9 cellular contexts compared by ENCODE assay signal in genomic region chr11:108870373-108871020, GRCh38.
A peak's percentile ranks its signal among the peaks of the same experiment; 100 is the strongest.
DNase-seq lines count a peak whose midpoint lies in the region; ATAC-seq, FAIRE-seq and TF ChIP-seq lines count a peak whose summit lies in the region.
"Had no signal": no experiment of that assay in that cellular context is flagged by ENCODE, and none has a peak within 500 bp of the region (broad histone marks: within the 10 kb centered on the region; RNA-seq: fewer than 3 reads in every experiment).

No MANE protein-coding gene starts in this region.

- intact Hi-C loops in HepG2 (cut with micrococcal nuclease; ENCODE audit: unreplicated experiment), result loop anchor here (1.0 kb wide), 1 partner anchor 172 kb away; no protein-coding TSS in a partner anchor
- intact Hi-C loops in thyroid gland (cut with DNase I), result no loop called here

- no peak for TF ChIP-seq RAD21 in HepG2 (CRISPR knock-in tag; IDR thresholded peaks at IDR 0.05)

- TF ChIP-seq EP300 in HepG2 (IDR thresholded peaks at IDR 0.05; ENCODE audit: low read depth in 2 of 2, low read length in 2 of 2) (no peak), HepG2 (CRISPR knock-in tag; IDR thresholded peaks at IDR 0.05; ENCODE audit: borderline replicate concordance) (no peak)

- H3K9ac ChIP-seq in HUES48 (ENCODE audit: low read depth, low read length) (no peak overlapping the region), HepG2 (ENCODE audit: insufficient read depth, low read depth, low read length) (0 out of 2 replicates have a peak overlapping the region, but pooled peaks have one; percentile 4)

- DNase-seq in ACHN (peak; percentile 65), chondrocyte (ENCODE audit: low spot score) (no peak), HepG2 (ENCODE audit: low spot score) (peak; percentile 15), HuH-7 (ENCODE audit: low spot score) (no peak), thyroid gland (no peak), cerebellum (ENCODE audit: low spot score) (no peak)
- no peak for DNase-seq in activated T-cell treated with anti-CD3 and anti-CD28 coated beads, Interleukin-2, amount 50 U/mL, for 48 hours

- peaks cover 61% of the 10 kb centered on the region for H3K4me1 Mint-ChIP-seq in chondrocyte (ENCODE audit: low read depth)

- in situ Hi-C loops in ACHN (cut with HindIII; ENCODE audit: low pct_ligation_motif_present, low pct_unique_long_range_greater_than_20kb, low sequenced_read_pairs) (no loop called here), HepG2 (cut with HindIII; ENCODE audit: extremely low pct_ligation_motif_present, low pct_unique_long_range_greater_than_20kb) (loop anchor here (5.0 kb wide), 1 partner anchor 173 kb away; no protein-coding TSS in a partner anchor)

- H3K27me3 Mint-ChIP-seq in chondrocyte (ENCODE audit: low read depth), result no peaks in the 10 kb centered on the region

- H3K9me3 Mint-ChIP-seq in chondrocyte (ENCODE audit: low read depth), result no peaks in the 10 kb centered on the region

- no peaks in the 10 kb centered on the region for H3K27me3 ChIP-seq in HUES48 (ENCODE audit: control insufficient read depth, insufficient read depth, low read length)
- H3K27me3 ChIP-seq in HepG2 (ENCODE audit: control insufficient read depth in 1 of 2, insufficient read depth in 2 of 2, low read length in 2 of 2), result no peaks in the 10 kb centered on the region
- H3K27me3 ChIP-seq in thyroid gland, result no peaks in the 10 kb centered on the region
- H3K27me3 ChIP-seq: cardiac muscle cell had no signal

- peak overlapping the region; percentile 62 for H2AFZ ChIP-seq in HepG2 (ENCODE audit: low read length)

- TF ChIP-seq POLR2A in HepG2 (IDR thresholded peaks at IDR 0.05; ENCODE audit: insufficient read depth in 1 of 2, low read depth in 2 of 2, low read length in 2 of 2) (no peak), thyroid gland (IDR thresholded peaks at IDR 0.05) (no peak)

- POLR2A ChIA-PET in HepG2 (lab: Yijun Ruan, JAX), result no interaction called here

- no peak for FAIRE-seq in HepG2 (lab: Jason Lieb, UNC)

- H3K4me3 ChIP-seq in HUES48 (ENCODE audit: low read depth, low read length), result no peak overlapping the region
- H3K4me3 ChIP-seq in HepG2 (replicated peaks in 1 of 3; ENCODE audit: insufficient read depth in 1 of 3, low read depth in 2 of 3, low read length in 3 of 3), result no peak overlapping the region
- no peak overlapping the region for H3K4me3 ChIP-seq in thyroid gland (replicated peaks in 1 of 3)
- H3K4me3 ChIP-seq: cardiac muscle cell had no signal

- H3K9me3 ChIP-seq in HUES48 (ENCODE audit: control insufficient read depth, insufficient read depth, low read length), result no peaks in the 10 kb centered on the region
- no peaks in the 10 kb centered on the region for H3K9me3 ChIP-seq in HepG2 (ENCODE audit: low read length)
- H3K9me3 ChIP-seq in thyroid gland, result no peaks in the 10 kb centered on the region

- CTCF ChIA-PET in HepG2 (lab: Yijun Ruan, JAX; ENCODE audit: low intra/inter-chr PET ratio, low total read pairs), result interaction anchor here (1.4 kb wide), 1 partner anchor 173 kb away, joined by 10 read pairs; no protein-coding TSS in a partner anchor

- TF ChIP-seq CTCF in chondrocyte (IDR thresholded peaks at IDR 0.05) (no peak), HepG2 (CRISPR knock-in tag; IDR thresholded peaks at IDR 0.05) (no peak), thyroid gland (IDR thresholded peaks at IDR 0.05) (no peak)

- no peaks in the 10 kb centered on the region for H3K36me3 ChIP-seq in HUES48 (ENCODE audit: control insufficient read depth, insufficient read depth, low read length)
- H3K36me3 ChIP-seq in HepG2 (replicated peaks in 1 of 2; ENCODE audit: control insufficient read depth in 1 of 2, insufficient read depth in 2 of 2, low read length in 2 of 2), result no peaks in the 10 kb centered on the region
- H3K36me3 ChIP-seq in thyroid gland, result no peaks in the 10 kb centered on the region
- H3K36me3 ChIP-seq: cardiac muscle cell had no signal

- H3K27ac ChIP-seq in HUES48 (ENCODE audit: low read depth, low read length) (peak overlapping the region; percentile 50), HepG2 (ENCODE audit: extremely low read length, insufficient read depth, low read length) (peak overlapping the region; percentile 43), thyroid gland (peak overlapping the region in 1 of 3 donors; percentile 3)
- H3K27ac ChIP-seq: cardiac muscle cell had no signal

- H3K36me3 Mint-ChIP-seq in chondrocyte (ENCODE audit: low read depth), result no peaks in the 10 kb centered on the region

- H3K4me2 ChIP-seq in HepG2 (ENCODE audit: low read depth, low read length), result 0 out of 2 replicates have a peak overlapping the region, but pooled peaks have one; percentile 15

- H3K27ac Mint-ChIP-seq in chondrocyte (ENCODE audit: unreplicated experiment), result peak overlapping the region; percentile 86

- no TSS peak for BruUV-seq in HepG2 (replicated peaks; lab: Mats Ljungman, UMichigan)

- no peaks in the 10 kb centered on the region for H3K79me2 ChIP-seq in HepG2 (ENCODE audit: insufficient read depth, low read length)

- peak overlapping the region; percentile 14 for H3K4me3 Mint-ChIP-seq in chondrocyte (ENCODE audit: unreplicated experiment)

- no peaks in the 10 kb centered on the region for H4K20me1 ChIP-seq in HepG2 (ENCODE audit: insufficient read depth, low read length)

- WGBS in HepG2 (ENCODE audit: low lambda C conversion rate), result 38% methylated on average over 4 of the region's 4 CpGs
- WGBS in thyroid gland, 2 donors, result 76 to 82% methylated on average over 4 of the region's 4 CpGs

- peak; percentile 73 for ATAC-seq in HepG2

- H3K4me1 ChIP-seq in HUES48 (ENCODE audit: control insufficient read depth, insufficient read depth, low read length) (peaks cover 63% of the 10 kb centered on the region), HepG2 (ENCODE audit: insufficient read depth, low read length) (peaks cover 11% of the 10 kb centered on the region), thyroid gland (no peaks in the 10 kb centered on the region)

TF ChIP-seq in HepG2, 621 proteins besides CTCF, POLR2A, EP300 and RAD21 (continues in another document):
- TF ChIP-seq AFF4 (CRISPR knock-in tag; IDR thresholded peaks at IDR 0.05) (no peak), AHDC1 (CRISPR knock-in tag; IDR thresholded peaks at IDR 0.05; ENCODE audit: borderline replicate concordance) (0 out of 2 replicates have a peak, but pooled peaks have one; percentile 17)

Comparison
In these comparisons a context has a peak if more than half of its experiments do, and no peak if none do; other contexts are left out.
1. DNase-seq: peak in ACHN (single experiment) and HepG2 (single experiment); none in chondrocyte (single experiment), activated T-cell treated with anti-CD3 and anti-CD28 coated beads, Interleukin-2, amount 50 U/mL, for 48 hours (0 of 2), HuH-7 (single experiment), thyroid gland (0 of 2) and cerebellum (single experiment).